ENCODE assay signal across 14 cellular contexts in the genomic region with DNA sequence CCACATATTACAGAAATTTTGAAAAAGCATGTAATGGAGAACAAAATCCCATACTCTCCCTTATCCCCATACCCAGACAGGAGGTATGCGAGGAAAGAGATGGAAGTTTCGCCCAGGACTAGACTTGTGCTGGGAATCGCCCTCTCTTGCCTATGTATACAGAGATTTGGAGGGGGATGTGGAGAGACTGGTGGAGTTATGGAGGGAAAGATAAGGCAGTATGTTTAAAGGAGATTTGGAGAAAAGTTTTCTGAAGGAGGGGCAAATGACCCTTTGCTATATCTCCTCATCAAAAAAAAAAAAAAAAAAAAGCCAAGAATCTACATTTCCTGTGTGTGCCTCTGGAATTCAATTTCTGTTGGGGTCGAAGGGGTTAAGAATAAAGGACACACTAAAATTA.
"Had no signal": no experiment of that assay in that cellular context is flagged by ENCODE, and none has a peak within 500 bp of the region (broad histone marks: within the 10 kb centered on the region; RNA-seq: fewer than 3 reads in every experiment).

No MANE protein-coding gene starts in this region.

- H3K4me3 Mint-ChIP-seq: activated naive CD8-positive, alpha-beta T cell treated with anti-CD3 and anti-CD28 coated beads for 36 hours; naive thymus-derived CD4-positive, alpha-beta T cell; stimulated activated memory B cell treated with anti-CD40 and anti-IgM and Interleukin-4, amounts not matched to agents 10 μg/mL and 1 μg/mL and 100 μg/mL, for 72 hours had no signal

- H3K9me3 ChIP-seq: lower lobe of right lung had no signal

- H3K27ac ChIP-seq: lower lobe of right lung had no signal

- ATAC-seq: activated CD4-positive, CD25-positive, alpha-beta regulatory T cell treated with anti-CD3 and anti-CD28 coated beads, Interleukin-2, amount 50 U/mL, for 24 hours; naive thymus-derived CD4-positive, alpha-beta T cell had no signal

- H3K27ac Mint-ChIP-seq: activated naive CD8-positive, alpha-beta T cell treated with anti-CD3 and anti-CD28 coated beads for 36 hours; naive thymus-derived CD4-positive, alpha-beta T cell; stimulated activated memory B cell treated with anti-CD40 and anti-IgM and Interleukin-4, amounts not matched to agents 10 μg/mL and 1 μg/mL and 100 μg/mL, for 72 hours had no signal

- DNase-seq: activated CD4-positive, alpha-beta T cell treated with anti-CD3 and anti-CD28 coated beads, Interleukin-2, amount 50 U/mL, for 4 hours; activated effector memory CD4-positive, alpha-beta T cell treated with anti-CD3 and anti-CD28 coated beads, Interleukin-2, amount 50 U/mL, for 16 hours; activated naive CD8-positive, alpha-beta T cell treated with anti-CD3 and anti-CD28 coated beads for 36 hours; activated T-cell treated with anti-CD3 and anti-CD28 coated beads, Interleukin-2, amount 50 U/mL, for 1 hour; effector memory CD4-positive, alpha-beta T cell; hippocampal formation; lower lobe of right lung; naive thymus-derived CD4-positive, alpha-beta T cell; posterior cingulate gyrus; trophoblast cell had no signal

- H3K4me1 Mint-ChIP-seq: activated naive CD8-positive, alpha-beta T cell treated with anti-CD3 and anti-CD28 coated beads for 36 hours had no signal

- H3K4me3 ChIP-seq: lower lobe of right lung, right atrium auricular region, smooth muscle cell had no signal

- H3K36me3 Mint-ChIP-seq: activated naive CD8-positive, alpha-beta T cell treated with anti-CD3 and anti-CD28 coated beads for 36 hours; stimulated activated memory B cell treated with anti-CD40 and anti-IgM and Interleukin-4, amounts not matched to agents 10 μg/mL and 1 μg/mL and 100 μg/mL, for 72 hours had no signal

- H3K27me3 ChIP-seq: right atrium auricular region had no signal

- H3K4me2 ChIP-seq: smooth muscle cell had no signal
